ENCODE assay signal across 21 cellular contexts in the genomic region with DNA sequence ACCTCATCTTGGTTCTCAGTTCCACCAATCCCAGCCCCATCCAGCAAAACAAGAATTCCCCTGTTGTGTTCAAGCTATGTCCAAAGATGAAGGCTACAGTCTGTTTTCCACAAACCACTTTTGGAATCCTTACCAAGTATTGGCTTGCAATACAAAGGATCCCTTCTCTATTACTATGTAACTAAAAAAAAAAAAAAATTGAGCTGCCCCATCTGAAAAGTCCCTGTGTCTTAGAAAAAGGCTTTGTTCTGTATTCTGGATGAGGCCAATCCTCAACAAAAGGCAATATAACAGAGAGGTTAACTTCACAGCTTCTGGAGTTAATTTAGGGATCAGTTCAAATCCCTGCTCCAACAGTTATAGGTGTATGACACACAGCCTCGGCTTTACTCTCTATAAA.
DNase-seq lines count a peak whose midpoint lies in the region; ATAC-seq and TF ChIP-seq lines count a peak whose summit lies in the region.
"Had no signal": no experiment of that assay in that cellular context is flagged by ENCODE, and none has a peak within 500 bp of the region (broad histone marks: within the 10 kb centered on the region; RNA-seq: fewer than 3 reads in every experiment).

No MANE protein-coding gene starts in this region.

- DNase-seq in T-helper 1 cell = no peak
- DNase-seq in foreskin melanocyte = peak; percentile 81
- DNase-seq in putamen (ENCODE audit: low spot score) = peak; percentile 20
- no peak for DNase-seq in Kasumi-1 (lab: John Stamatoyannopoulos, UW)
- DNase-seq in CD4-positive, alpha-beta T cell = no peak
- no peak for DNase-seq in AG08395 (ENCODE audit: low spot score)
- DNase-seq: COR-L47; GM23248; KBM-7; NCI-H1417; NCI-H187; NCI-H2107; NCI-H510A; NCI-H748 treated with DMSO at 0.1 percent for 48 hours; NK-92 treated with Interleukin-12 subunit alpha and Interleukin-12 subunit beta, amount 100 ng/mL, for 24 hours; SHP77 had no signal

- CTCF ChIA-PET in CD4-positive, alpha-beta T cell (lab: Charles Lee) = no interaction called here

- no peaks in the 10 kb centered on the region for H3K9me3 ChIP-seq in OCI-LY3 (ENCODE audit: insufficient read depth, low read length)
- H3K9me3 ChIP-seq in CD4-positive, alpha-beta T cell (ENCODE audit: control insufficient read depth, low read length) = no peaks in the 10 kb centered on the region

- ATAC-seq in CD4-positive, alpha-beta T cell (ENCODE audit: poor library complexity) = no peak
- ATAC-seq: HCT116 had no signal

- peak overlapping the region; percentile 27 for H3K4me2 ChIP-seq in OCI-LY3 (ENCODE audit: low read length)

- no peaks in the 10 kb centered on the region for H3K36me3 Mint-ChIP-seq in T-helper 1 cell treated with Interleukin-12 subunit alpha and Interleukin-12 subunit beta and Interleukin-4 antibody, amounts not matched to agents 30 μg/mL and 1 μg/mL, for 36 hours (ENCODE audit: low read depth)
- H3K36me3 Mint-ChIP-seq in CD4-positive, alpha-beta T cell (ENCODE audit: low read depth) = no peaks in the 10 kb centered on the region
- H3K36me3 Mint-ChIP-seq: CD14-positive monocyte had no signal

- peaks cover 20% of the 10 kb centered on the region for H3K27me3 Mint-ChIP-seq in T-helper 1 cell treated with Interleukin-12 subunit alpha and Interleukin-12 subunit beta and Interleukin-4 antibody, amounts not matched to agents 30 μg/mL and 1 μg/mL, for 36 hours (ENCODE audit: low read depth)
- H3K27me3 Mint-ChIP-seq in CD4-positive, alpha-beta T cell = peaks cover 19% of the 10 kb centered on the region

- peak overlapping the region; percentile 36 for H3K27ac Mint-ChIP-seq in T-helper 1 cell treated with Interleukin-12 subunit alpha and Interleukin-12 subunit beta and Interleukin-4 antibody, amounts not matched to agents 30 μg/mL and 1 μg/mL, for 36 hours
- no peak overlapping the region for H3K27ac Mint-ChIP-seq in CD4-positive, alpha-beta T cell
- H3K27ac Mint-ChIP-seq: CD14-positive monocyte had no signal

- H3K79me2 ChIP-seq in OCI-LY3 (ENCODE audit: low read length) = no peaks in the 10 kb centered on the region

- H2AFZ ChIP-seq in OCI-LY3 (ENCODE audit: low read depth, low read length) = no peak overlapping the region
- H2AFZ ChIP-seq: GM23248 had no signal

- no peak for TF ChIP-seq CTCF in OCI-LY3 (IDR thresholded peaks at IDR 0.05; ENCODE audit: low read depth, low read length)
- no peak for TF ChIP-seq CTCF in CD4-positive, alpha-beta T cell (IDR thresholded peaks at IDR 0.05)

- no peak overlapping the region for H3K9ac ChIP-seq in OCI-LY3 (ENCODE audit: low read length)
- H3K9ac ChIP-seq: GM23248 had no signal

- H3K4me3 ChIP-seq in OCI-LY3 (ENCODE audit: low read length) = no peak overlapping the region
- H3K4me3 ChIP-seq: GM23248 had no signal

- intact Hi-C loops in CD4-positive, alpha-beta T cell (cut with DNase I, micrococcal nuclease) = no loop called here

- no peaks in the 10 kb centered on the region for H4K20me1 ChIP-seq in OCI-LY3 (ENCODE audit: insufficient read depth, low read length)

- H3K27ac ChIP-seq in OCI-LY3 (ENCODE audit: low read length) = no peak overlapping the region
- no peak overlapping the region for H3K27ac ChIP-seq in CD4-positive, alpha-beta T cell (ENCODE audit: low read depth, low read length)
- H3K27ac ChIP-seq: 22Rv1, GM23248 had no signal

- no peaks in the 10 kb centered on the region for H3K36me3 ChIP-seq in OCI-LY3 (replicated peaks; ENCODE audit: low read depth, low read length)

- peaks cover 10% of the 10 kb centered on the region for H3K27me3 ChIP-seq in OCI-LY3 (ENCODE audit: low read depth, low read length)
- no peaks in the 10 kb centered on the region for H3K27me3 ChIP-seq in CD4-positive, alpha-beta T cell (ENCODE audit: control insufficient read depth, insufficient read depth, low read length)

- peaks cover 16% of the 10 kb centered on the region for H3K4me1 ChIP-seq in OCI-LY3 (ENCODE audit: low read length)

- H3K4me3 Mint-ChIP-seq in T-helper 1 cell treated with Interleukin-12 subunit alpha and Interleukin-12 subunit beta and Interleukin-4 antibody, amounts not matched to agents 30 μg/mL and 1 μg/mL, for 36 hours = no peak overlapping the region
- no peak overlapping the region for H3K4me3 Mint-ChIP-seq in CD4-positive, alpha-beta T cell
- H3K4me3 Mint-ChIP-seq: CD14-positive monocyte had no signal

- H3K9me3 Mint-ChIP-seq in T-helper 1 cell treated with Interleukin-12 subunit alpha and Interleukin-12 subunit beta and Interleukin-4 antibody, amounts not matched to agents 30 μg/mL and 1 μg/mL, for 36 hours = no peaks in the 10 kb centered on the region
- H3K9me3 Mint-ChIP-seq in CD4-positive, alpha-beta T cell = no peaks in the 10 kb centered on the region
- H3K9me3 Mint-ChIP-seq: CD14-positive monocyte had no signal

- POLR2A ChIA-PET in CD4-positive, alpha-beta T cell (lab: Charles Lee) = no interaction called here

- H3K4me1 Mint-ChIP-seq in T-helper 1 cell treated with Interleukin-12 subunit alpha and Interleukin-12 subunit beta and Interleukin-4 antibody, amounts not matched to agents 30 μg/mL and 1 μg/mL, for 36 hours (ENCODE audit: low read depth) = peaks cover 11% of the 10 kb centered on the region
- H3K4me1 Mint-ChIP-seq in CD4-positive, alpha-beta T cell (ENCODE audit: low read depth) = no peaks in the 10 kb centered on the region
- H3K4me1 Mint-ChIP-seq: CD14-positive monocyte had no signal

Comparison
In these comparisons a context has a peak if more than half of its experiments do, and no peak if none do; other contexts are left out.
1. DNase-seq: peak in foreskin melanocyte (single experiment) and putamen (single experiment); none in T-helper 1 cell (0 of 5), Kasumi-1 (0 of 2), CD4-positive, alpha-beta T cell (0 of 10) and AG08395 (single experiment).